In the genomic region with DNA sequence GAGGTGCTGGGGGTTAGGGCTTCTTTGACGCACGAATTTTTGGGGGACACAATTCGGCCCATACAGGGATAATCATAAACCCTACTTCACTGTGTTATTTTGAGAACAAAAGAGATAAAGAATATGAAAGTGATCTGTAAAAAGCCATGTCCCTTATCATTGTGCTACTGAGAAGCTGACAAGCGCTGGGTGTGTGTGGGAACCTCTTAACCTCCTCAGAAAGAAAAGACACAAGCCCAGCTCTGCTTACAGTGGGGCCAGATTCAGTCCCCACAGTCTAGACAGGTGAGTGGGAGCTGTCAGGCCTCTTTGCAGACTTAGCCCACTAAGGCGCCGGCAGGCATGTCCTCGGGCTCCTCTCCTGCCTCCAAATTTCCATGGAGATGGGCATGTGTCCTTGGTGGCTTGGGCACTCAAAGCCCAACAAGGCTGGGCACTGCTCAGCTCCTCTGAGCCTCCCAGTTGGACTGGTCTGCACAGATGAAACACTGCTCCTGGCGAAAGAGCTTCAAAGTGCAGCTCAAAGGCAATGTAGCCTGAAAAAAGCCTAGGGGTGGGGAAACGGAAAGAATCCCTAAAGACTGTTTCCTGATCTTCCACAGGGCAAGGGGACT, we compare ENCODE assay signal across 32 cellular contexts.
"Had no signal": no experiment of that assay in that cellular context is flagged by ENCODE, and none has a peak within 500 bp of the region (broad histone marks: within the 10 kb centered on the region; RNA-seq: fewer than 3 reads in every experiment).

No MANE protein-coding gene starts in this region.

- H3K27me3 Mint-ChIP-seq: activated naive CD8-positive, alpha-beta T cell treated with anti-CD3 and anti-CD28 coated beads for 36 hours had no signal

- H3K27ac Mint-ChIP-seq: activated CD4-positive, alpha-beta memory T cell treated with anti-CD3 and anti-CD28 coated beads, Interleukin-2, amount 10 ng/mL, durations not matched to agents 7 days and 5 days; activated naive CD8-positive, alpha-beta T cell treated with anti-CD3 and anti-CD28 coated beads for 36 hours; activated T-cell treated with anti-CD3 and anti-CD28 coated beads, Interleukin-2, amount 50 U/mL, for 72 hours; activated T-helper 17 cell treated with anti-CD3 and anti-CD28 coated beads, Interleukin-2, amount 50 U/mL, for 72 hours had no signal

- H3K9me3 Mint-ChIP-seq: activated CD4-positive, alpha-beta memory T cell treated with anti-CD3 and anti-CD28 coated beads, Interleukin-2, amount 10 ng/mL, durations not matched to agents 7 days and 5 days; activated naive CD8-positive, alpha-beta T cell treated with anti-CD3 and anti-CD28 coated beads for 36 hours; activated T-cell treated with anti-CD3 and anti-CD28 coated beads, Interleukin-2, amount 50 U/mL, for 72 hours had no signal

- DNase-seq: activated CD4-positive, alpha-beta memory T cell treated with anti-CD3 and anti-CD28 coated beads, Interleukin-2, amount 10 ng/mL, durations not matched to agents 7 days and 5 days; activated CD4-positive, alpha-beta T cell treated with anti-CD3 and anti-CD28 coated beads for 1 hour; activated CD4-positive, alpha-beta T cell treated with anti-CD3 and anti-CD28 coated beads for 48 hours; activated CD4-positive, CD25-positive, alpha-beta regulatory T cell; activated effector memory CD4-positive, alpha-beta T cell treated with anti-CD3 and anti-CD28 coated beads, Interleukin-2, amount 50 U/mL, for 16 hours; activated naive CD4-positive, alpha-beta T cell; activated naive CD4-positive, alpha-beta T cell treated with anti-CD3 and anti-CD28 coated beads, Interleukin-2, amount 50 U/mL, for 16 hours; activated naive CD8-positive, alpha-beta T cell treated with anti-CD3 and anti-CD28 coated beads for 36 hours; activated T-cell treated with anti-CD3 and anti-CD28 coated beads, Interleukin-2, amount 50 U/mL, for 1 hour; activated T-cell treated with anti-CD3 and anti-CD28 coated beads, Interleukin-2, amount 50 U/mL, for 72 hours; amygdala; Karpas-422; KBM-7; NCI-H1105 treated with DMSO at 0.1 percent for 48 hours; NCI-H1436; NCI-H1694; NCI-H1930; NCI-H2081 treated with DMSO at 0.1 percent for 48 hours; NCI-H345; NCI-H526; NCI-H748 treated with DMSO at 0.1 percent for 48 hours; NK-92 treated with Interleukin-12 subunit alpha and Interleukin-12 subunit beta, amount 100 ng/mL, for 24 hours; PC-3; Peyer's patch; RPMI8226; SW 1271; T-helper 1 cell; T-helper 2 cell; T-helper 9 cell; WERI-Rb-1 had no signal

- H3K4me3 ChIP-seq: ascending aorta, Peyer's patch had no signal

- ATAC-seq: activated T-cell treated with anti-CD3 and anti-CD28 coated beads, Interleukin-2, amount 50 U/mL, for 72 hours; activated T-helper 17 cell treated with anti-CD3 and anti-CD28 coated beads, Interleukin-2, amount 50 U/mL, for 72 hours; PC-3 had no signal

- H3K4me3 Mint-ChIP-seq: activated CD4-positive, alpha-beta memory T cell treated with anti-CD3 and anti-CD28 coated beads, Interleukin-2, amount 10 ng/mL, durations not matched to agents 7 days and 5 days; activated naive CD8-positive, alpha-beta T cell treated with anti-CD3 and anti-CD28 coated beads for 36 hours; activated T-cell treated with anti-CD3 and anti-CD28 coated beads, Interleukin-2, amount 50 U/mL, for 72 hours; activated T-helper 17 cell treated with anti-CD3 and anti-CD28 coated beads, Interleukin-2, amount 50 U/mL, for 72 hours had no signal

- H3K27ac ChIP-seq: ascending aorta, Peyer's patch, WERI-Rb-1 had no signal

- H3K36me3 Mint-ChIP-seq: activated naive CD8-positive, alpha-beta T cell treated with anti-CD3 and anti-CD28 coated beads for 36 hours had no signal

- H3K9me3 ChIP-seq: ascending aorta, Peyer's patch had no signal

- H3K36me3 ChIP-seq: ascending aorta, Peyer's patch, WERI-Rb-1 had no signal

- H3K4me1 ChIP-seq: ascending aorta, Peyer's patch had no signal

- H3K27me3 ChIP-seq: ascending aorta, Peyer's patch had no signal

- H3K4me1 Mint-ChIP-seq: activated CD4-positive, alpha-beta memory T cell treated with anti-CD3 and anti-CD28 coated beads, Interleukin-2, amount 10 ng/mL, durations not matched to agents 7 days and 5 days; activated T-helper 17 cell treated with anti-CD3 and anti-CD28 coated beads, Interleukin-2, amount 50 U/mL, for 72 hours had no signal
